In the genomic region with DNA sequence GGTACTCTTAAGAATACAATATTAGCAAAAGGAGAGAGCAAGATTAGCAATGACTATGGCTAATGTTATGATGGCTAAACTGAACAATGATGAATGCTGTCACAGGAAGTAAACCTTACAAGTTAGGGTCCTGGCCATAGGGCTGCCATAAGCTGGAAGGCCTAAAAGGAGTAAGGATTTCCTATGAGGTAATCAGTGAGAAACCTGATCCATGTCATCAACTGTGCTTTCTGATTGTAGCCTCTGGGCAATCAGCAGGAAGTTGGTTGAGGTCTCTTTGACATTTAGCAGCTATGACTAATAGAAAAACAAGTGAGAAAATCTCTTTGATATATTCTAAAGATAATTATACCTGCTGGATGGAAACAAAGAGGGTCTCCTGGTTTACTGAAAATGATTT, we compare ENCODE assay signal across 11 cellular contexts.
DNase-seq lines count a peak whose midpoint lies in the region; ATAC-seq and TF ChIP-seq lines count a peak whose summit lies in the region.
"Had no signal": no experiment of that assay in that cellular context is flagged by ENCODE, and none has a peak within 500 bp of the region (broad histone marks: within the 10 kb centered on the region; RNA-seq: fewer than 3 reads in every experiment).

No MANE protein-coding gene starts in this region.

- no peaks in the 10 kb centered on the region for H3K9me2 ChIP-seq in GM23338 (ENCODE audit: insufficient read depth)

- peaks cover 6% of the 10 kb centered on the region for H3K9me3 Mint-ChIP-seq in GM23338

- no peak overlapping the region for H3K4me2 ChIP-seq in GM23338

- H3K27ac Mint-ChIP-seq in GM23338, result no peak overlapping the region
- H3K27ac Mint-ChIP-seq: nephron had no signal

- peaks cover 0 to 7% (median 0%) of the 10 kb centered on the region in 3 donors for H3K9me3 ChIP-seq in gastroesophageal sphincter
- H3K9me3 ChIP-seq: MG63 had no signal

- peaks cover 8% of the 10 kb centered on the region for H3K36me3 Mint-ChIP-seq in GM23338 (ENCODE audit: low read depth)

- no peak overlapping the region for H3K4me3 ChIP-seq in GM23338
- no peak overlapping the region for H3K4me3 ChIP-seq in fibroblast of the aortic adventitia (ENCODE audit: low read depth, low read length)
- no peak overlapping the region for H3K4me3 ChIP-seq in gastroesophageal sphincter
- H3K4me3 ChIP-seq: MG63 had no signal

- no peaks in the 10 kb centered on the region for H3K4me1 Mint-ChIP-seq in GM23338
- H3K4me1 Mint-ChIP-seq: nephron had no signal

- ATAC-seq in GM23338 (no peak), GM21619 (IDR thresholded peaks at IDR 0.05; ENCODE audit: unreplicated experiment) (no peak), gastroesophageal sphincter (no peak)

- TF ChIP-seq POLR2A in gastroesophageal sphincter (IDR thresholded peaks at IDR 0.05), result no peak

- H3K4me3 Mint-ChIP-seq in GM23338, result no peak overlapping the region
- H3K4me3 Mint-ChIP-seq: nephron had no signal

- no peaks in the 10 kb centered on the region for H3F3A ChIP-seq in GM23338 (replicated peaks; ENCODE audit: low read depth)

- no peaks in the 10 kb centered on the region for H3K27me3 ChIP-seq in GM23338 (ENCODE audit: insufficient read depth)
- H3K27me3 ChIP-seq in gastroesophageal sphincter, result no peaks in the 10 kb centered on the region
- H3K27me3 ChIP-seq: MG63 had no signal

- no peak overlapping the region for H3K27ac ChIP-seq in GM23338 (ENCODE audit: low read depth)
- no peak overlapping the region for H3K27ac ChIP-seq in gastroesophageal sphincter

- TF ChIP-seq CTCF in GM23338 (conservative IDR thresholded peaks at IDR 0.05; ENCODE audit: low read depth in 2 of 2) (no peak), fibroblast of the aortic adventitia (IDR thresholded peaks at IDR 0.05; ENCODE audit: insufficient read depth, low read length) (no peak), gastroesophageal sphincter (IDR thresholded peaks at IDR 0.05) (no peak)

- in situ Hi-C loops in SK-MEL-5 (cut with HindIII; ENCODE audit: low pct_unique_long_range_greater_than_20kb, low sequenced_read_pairs), result no loop called here

- no peaks in the 10 kb centered on the region for H3K36me3 ChIP-seq in GM23338 (ENCODE audit: insufficient read depth)
- H3K36me3 ChIP-seq in gastroesophageal sphincter, result peaks cover 0 to 3% of the 10 kb centered on the region in 2 donors
- H3K36me3 ChIP-seq: MG63 had no signal

- H2AFZ ChIP-seq in GM23338, result no peak overlapping the region

- H3K4me1 ChIP-seq in GM23338 (ENCODE audit: insufficient read depth), result no peaks in the 10 kb centered on the region
- H3K4me1 ChIP-seq in gastroesophageal sphincter, result no peaks in the 10 kb centered on the region

- peak; percentile 16 for DNase-seq in COLO668 (lab: John Stamatoyannopoulos, UW; ENCODE audit: unreplicated experiment)
- DNase-seq in GM23338 (ENCODE audit: low spot score), result peak; percentile 9
- peak; percentile 43 for DNase-seq in SK-MEL-5 (ENCODE audit: low read depth, low spot score)
- peak; percentile 16 for DNase-seq in fibroblast of the aortic adventitia (ENCODE audit: low read depth)
- no peak for DNase-seq in NOMO-1 treated with DMSO at 0.1 percent for 48 hours (lab: John Stamatoyannopoulos, UW; ENCODE audit: unreplicated experiment)
- no peak for DNase-seq in NCI-H1694 treated with DMSO at 0.1 percent for 48 hours (lab: John Stamatoyannopoulos, UW)
- DNase-seq: GOT3, MG63 had no signal

- no peaks in the 10 kb centered on the region for H4K20me1 ChIP-seq in GM23338 (replicated peaks; ENCODE audit: insufficient read depth)

- H3K79me2 ChIP-seq in GM23338 (replicated peaks; ENCODE audit: insufficient read depth), result no peaks in the 10 kb centered on the region

- TF ChIP-seq EP300 in gastroesophageal sphincter (IDR thresholded peaks at IDR 0.05), result no peak

- peaks cover 2% of the 10 kb centered on the region for H3K27me3 Mint-ChIP-seq in GM23338 (ENCODE audit: insufficient read depth, low read depth, poor library complexity)

TF ChIP-seq in GM23338, 12 proteins besides CTCF, POLR2A, EP300 and RAD21 (continues in another document):
- TF ChIP-seq NANOG (IDR thresholded peaks at IDR 0.05; ENCODE audit: borderline replicate concordance), result no peak
- no peak for TF ChIP-seq POLR2AphosphoS5 (IDR thresholded peaks at IDR 0.05; ENCODE audit: low read depth)
- no peak for TF ChIP-seq ETS1 (IDR thresholded peaks at IDR 0.05)
- no peak for TF ChIP-seq EZH2phosphoT487 (IDR thresholded peaks at IDR 0.05; ENCODE audit: unreplicated experiment)
- no peak for TF ChIP-seq CREB1 (CRISPR knock-in tag; IDR thresholded peaks at IDR 0.05; ENCODE audit: low read depth)
- TF ChIP-seq EZH2 (IDR thresholded peaks at IDR 0.05; ENCODE audit: low read depth, unreplicated experiment), result no peak
- TF ChIP-seq ZNF331 (CRISPR knock-in tag; IDR thresholded peaks at IDR 0.05; ENCODE audit: low read depth), result no peak
- TF ChIP-seq, protein P1, sequence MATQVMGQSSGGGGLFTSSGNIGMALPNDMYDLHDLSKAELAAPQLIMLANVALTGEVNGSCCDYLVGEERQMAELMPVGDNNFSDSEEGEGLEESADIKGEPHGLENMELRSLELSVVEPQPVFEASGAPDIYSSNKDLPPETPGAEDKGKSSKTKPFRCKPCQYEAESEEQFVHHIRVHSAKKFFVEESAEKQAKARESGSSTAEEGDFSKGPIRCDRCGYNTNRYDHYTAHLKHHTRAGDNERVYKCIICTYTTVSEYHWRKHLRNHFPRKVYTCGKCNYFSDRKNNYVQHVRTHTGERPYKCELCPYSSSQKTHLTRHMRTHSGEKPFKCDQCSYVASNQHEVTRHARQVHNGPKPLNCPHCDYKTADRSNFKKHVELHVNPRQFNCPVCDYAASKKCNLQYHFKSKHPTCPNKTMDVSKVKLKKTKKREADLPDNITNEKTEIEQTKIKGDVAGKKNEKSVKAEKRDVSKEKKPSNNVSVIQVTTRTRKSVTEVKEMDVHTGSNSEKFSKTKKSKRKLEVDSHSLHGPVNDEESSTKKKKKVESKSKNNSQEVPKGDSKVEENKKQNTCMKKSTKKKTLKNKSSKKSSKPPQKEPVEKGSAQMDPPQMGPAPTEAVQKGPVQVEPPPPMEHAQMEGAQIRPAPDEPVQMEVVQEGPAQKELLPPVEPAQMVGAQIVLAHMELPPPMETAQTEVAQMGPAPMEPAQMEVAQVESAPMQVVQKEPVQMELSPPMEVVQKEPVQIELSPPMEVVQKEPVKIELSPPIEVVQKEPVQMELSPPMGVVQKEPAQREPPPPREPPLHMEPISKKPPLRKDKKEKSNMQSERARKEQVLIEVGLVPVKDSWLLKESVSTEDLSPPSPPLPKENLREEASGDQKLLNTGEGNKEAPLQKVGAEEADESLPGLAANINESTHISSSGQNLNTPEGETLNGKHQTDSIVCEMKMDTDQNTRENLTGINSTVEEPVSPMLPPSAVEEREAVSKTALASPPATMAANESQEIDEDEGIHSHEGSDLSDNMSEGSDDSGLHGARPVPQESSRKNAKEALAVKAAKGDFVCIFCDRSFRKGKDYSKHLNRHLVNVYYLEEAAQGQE (IDR thresholded peaks at IDR 0.05; ENCODE audit: unreplicated experiment), result no peak
- no peak for TF ChIP-seq ZNF114 (CRISPR knock-in tag; IDR thresholded peaks at IDR 0.05)
- no peak for TF ChIP-seq JUNB (IDR thresholded peaks at IDR 0.05; ENCODE audit: unreplicated experiment)

Comparison
In these comparisons a context has a peak if more than half of its experiments do, and no peak if none do; other contexts are left out.
1. DNase-seq: peak in COLO668 (single experiment), GM23338 (single experiment), SK-MEL-5 (single experiment) and fibroblast of the aortic adventitia (single experiment); none in NOMO-1 treated with DMSO at 0.1 percent for 48 hours (single experiment) and NCI-H1694 treated with DMSO at 0.1 percent for 48 hours (single experiment).